ENCODE assay signal across 8 cellular contexts in the genomic region with DNA sequence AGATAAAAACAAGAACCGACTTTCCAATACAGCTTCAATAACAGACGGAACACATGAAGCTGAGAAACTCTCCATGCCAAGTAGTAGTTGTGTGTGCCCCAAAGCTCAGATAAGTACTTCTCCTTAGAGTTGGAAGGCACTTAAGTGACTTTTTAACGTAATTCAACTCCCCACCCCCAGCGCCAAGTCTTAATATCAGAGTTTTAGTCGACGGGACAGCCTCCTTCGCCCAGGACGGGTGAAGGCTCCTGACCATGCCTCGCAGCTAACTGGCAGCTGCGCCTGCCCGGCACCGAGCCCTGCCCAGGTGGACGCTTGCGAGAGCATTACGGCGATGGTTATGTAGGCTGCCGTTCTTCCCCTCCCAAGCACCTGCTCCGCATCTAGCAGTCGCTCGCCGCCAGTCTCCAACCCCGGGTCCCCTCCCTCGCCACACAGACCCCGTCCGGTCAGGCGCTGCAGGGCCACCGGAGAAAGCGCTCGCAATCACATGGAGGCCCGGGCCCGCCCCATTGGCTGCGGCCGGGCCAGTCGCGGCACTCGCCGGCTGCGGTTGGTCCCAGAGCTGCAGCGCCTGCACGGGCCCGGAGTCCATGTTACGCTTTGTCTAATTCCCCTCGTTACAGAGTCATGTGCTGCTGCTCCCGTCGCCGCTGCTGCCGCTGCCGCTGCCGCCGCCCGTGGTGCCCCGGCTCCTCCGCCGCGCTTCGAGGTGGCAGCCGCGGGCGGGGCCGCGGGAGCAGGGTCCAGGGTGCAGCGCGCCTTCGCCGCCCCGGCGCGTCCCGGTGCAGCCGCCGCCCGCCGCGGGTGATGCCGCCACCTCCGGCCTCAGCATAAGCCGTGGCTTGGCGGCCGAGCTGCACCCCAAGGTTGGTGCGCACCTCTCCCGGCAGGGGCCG. TPM values are rescaled to one million over a fixed set of nuclear protein-coding genes. Genes with fewer than 3 reads are reported as not detected.
DNase-seq lines count a peak whose midpoint lies in the region; ATAC-seq and TF ChIP-seq lines count a peak whose summit lies in the region.

A gene (plus strand): TSS at position 610 of the 899 bp plus-strand sequence. CDS start 112,037 bp downstream, outside the sequence.

- H3K4me3 ChIP-seq in AG10803 (ENCODE audit: low read length) (peak within 1 kb of the TSS; percentile 70), kidney epithelial cell (ENCODE audit: low read depth, low read length) (peak within 1 kb of the TSS; percentile 89)

- peak within 1 kb of the TSS; percentile 77 for H3K4me3 Mint-ChIP-seq in chondrocyte (ENCODE audit: unreplicated experiment)

- peaks cover 21% of the 10 kb centered on the region for H3K4me1 Mint-ChIP-seq in chondrocyte (ENCODE audit: low read depth)

- no peaks in the 10 kb centered on the region for H3K27me3 Mint-ChIP-seq in chondrocyte (ENCODE audit: low read depth)

- peak; percentile 73 for ATAC-seq in HG03159 (IDR thresholded peaks at IDR 0.05; ENCODE audit: unreplicated experiment)

- H3K27ac Mint-ChIP-seq in chondrocyte (ENCODE audit: unreplicated experiment): peak within 1 kb of the TSS; percentile 63

- in situ Hi-C loops in GM18951 (cut with MboI; ENCODE audit: low sequenced_read_pairs, unreplicated experiment): no loop called here

- TF ChIP-seq CTCF in AG10803 (conservative IDR thresholded peaks at IDR 0.05; ENCODE audit: low read length) (no peak), chondrocyte (IDR thresholded peaks at IDR 0.05) (no peak), kidney epithelial cell (IDR thresholded peaks at IDR 0.05; ENCODE audit: insufficient read depth, low read length, poor library complexity, severe bottlenecking) (no peak)

- peak; percentile 65 for DNase-seq in AG10803 (ENCODE audit: low read depth)
- DNase-seq in NCI-H345 treated with DMSO at 0.1 percent for 48 hours (lab: John Stamatoyannopoulos, UW; ENCODE audit: unreplicated experiment): peak; percentile 72
- DNase-seq in activated CD4-positive, CD25-positive, alpha-beta regulatory T cell treated with anti-CD3 and anti-CD28 coated beads, Interleukin-2, amount 50 U/mL, for 72 hours: peak; percentile 75
- DNase-seq in chondrocyte (ENCODE audit: low spot score): peak; percentile 90
- DNase-seq in kidney epithelial cell (ENCODE audit: low read depth): no peak
- peak; percentile 83 for DNase-seq in stimulated activated CD4-positive, alpha-beta T cell treated with anti-CD3 and anti-CD28 coated beads, Interleukin-15, amount 100 ng/mL, for 24 hours

- no peaks in the 10 kb centered on the region for H3K36me3 ChIP-seq in kidney epithelial cell (ENCODE audit: control insufficient read depth, insufficient read depth, low read length)

- peak; percentile 69 for TF ChIP-seq POLR2A in GM18951 (IDR thresholded peaks at IDR 0.05; ENCODE audit: extremely low read depth, insufficient read depth, insufficient read length)

- H3K36me3 Mint-ChIP-seq in chondrocyte (ENCODE audit: low read depth): no peaks in the 10 kb centered on the region

- H3K27me3 ChIP-seq in kidney epithelial cell (ENCODE audit: control insufficient read depth, insufficient read depth, low read length): no peaks in the 10 kb centered on the region

- H3K9me3 Mint-ChIP-seq in chondrocyte (ENCODE audit: low read depth): no peaks in the 10 kb centered on the region

RNA-seq across cellular contexts. Expression of the gene that starts here (rescaled TPM):
- 11.3 to 14.9 TPM (median 13.4 TPM) in 3 replicates for total RNA-seq in chondrocyte
- total RNA-seq in kidney epithelial cell: 30.6 and 31.2 TPM in 2 replicates
